ENCODE assay signal across 17 cellular contexts in genomic region chr21:43972850-43973633, GRCh38. TPM values are rescaled to one million over a fixed set of nuclear protein-coding genes. Genes with fewer than 3 reads are reported as not detected.
DNase-seq lines count a peak whose midpoint lies in the region; ATAC-seq, FAIRE-seq and TF ChIP-seq lines count a peak whose summit lies in the region.
"Had no signal": no experiment of that assay in that cellular context is flagged by ENCODE, and none has a peak within 500 bp of the region (broad histone marks: within the 10 kb centered on the region; RNA-seq: fewer than 3 reads in every experiment).

No MANE protein-coding gene starts in this region.

- intact Hi-C loops in Right ventricle myocardium inferior (cut with DNase I), result no loop called here
- intact Hi-C loops in left ventricle myocardium inferior (cut with micrococcal nuclease), result no loop called here
- intact Hi-C loops in K562 (cut with micrococcal nuclease), result no loop called here

- peak overlapping the region; percentile 6 for H3K4me2 ChIP-seq in K562 (ENCODE audit: insufficient read depth, low read length)
- H3K4me2 ChIP-seq: A549 had no signal

- no peak overlapping the region for H3K4me3 ChIP-seq in left ventricle myocardium inferior
- H3K4me3 ChIP-seq in K562, result no peak overlapping the region
- H3K4me3 ChIP-seq: A549, gastroesophageal sphincter, Peyer's patch had no signal

- H3K79me2 ChIP-seq in K562 (ENCODE audit: control insufficient read depth, insufficient read depth, low read length), result no peaks in the 10 kb centered on the region

- H3K9me3 Mint-ChIP-seq in nephron progenitor cell, result no peaks in the 10 kb centered on the region
- H3K9me3 Mint-ChIP-seq: activated CD4-positive, alpha-beta T cell treated with anti-CD3 and anti-CD28 coated beads, Interleukin-2, amount 10 ng/mL, durations not matched to agents 24 days and 14 days had no signal

- H4K20me1 ChIP-seq in K562 (replicated peaks; ENCODE audit: control insufficient read depth, insufficient read depth, low read length), result no peaks in the 10 kb centered on the region

- TF ChIP-seq CTCF in left ventricle myocardium inferior (IDR thresholded peaks at IDR 0.05; ENCODE audit: borderline replicate concordance) (no peak), K562 (IDR thresholded peaks at IDR 0.05 in 2 of 3, conservative IDR thresholded peaks at IDR 0.05 in 1 of 3; ENCODE audit: insufficient read depth in 2 of 3, low read depth in 1 of 3, low read length in 3 of 3) (no peak), nephron progenitor cell (IDR thresholded peaks at IDR 0.05) (no peak), GM10266 (IDR thresholded peaks at IDR 0.05; ENCODE audit: control insufficient read depth, insufficient read depth, low read depth, missing control alignments) (no peak)

- no peak for TF ChIP-seq EP300 in K562 (IDR thresholded peaks at IDR 0.05; ENCODE audit: low read length)

- no peak for TF ChIP-seq RAD21 in K562 (CRISPR knock-in tag; conservative IDR thresholded peaks at IDR 0.05 in 1 of 2, IDR thresholded peaks at IDR 0.05 in 1 of 2)

- POLR2A ChIA-PET in K562 (lab: Yijun Ruan, JAX), result interaction anchor here (0.6 to 1.5 kb wide), 14 partner anchors 9 to 324 kb away, joined by 3 to 5 read pairs (median 3); no protein-coding TSS in a partner anchor

- H3K36me3 ChIP-seq in left ventricle myocardium inferior (peaks cover 63% of the 10 kb centered on the region), K562 (ENCODE audit: control insufficient read depth, insufficient read depth, low read length) (peaks cover 52% of the 10 kb centered on the region; the same call in 2 of the 3 replicates)

- no peaks in the 10 kb centered on the region for H3K27me3 ChIP-seq in left ventricle myocardium inferior (ENCODE audit: low read depth)
- no peaks in the 10 kb centered on the region for H3K27me3 ChIP-seq in K562 (ENCODE audit: control insufficient read depth in 2 of 2, insufficient read depth in 2 of 2, low read length in 2 of 2)
- H3K27me3 ChIP-seq: gastroesophageal sphincter, Peyer's patch had no signal

- H3K27me3 Mint-ChIP-seq in nephron progenitor cell (ENCODE audit: low read depth, poor library complexity), result peaks cover 12% of the 10 kb centered on the region
- H3K27me3 Mint-ChIP-seq: activated CD4-positive, alpha-beta T cell treated with anti-CD3 and anti-CD28 coated beads, Interleukin-2, amount 10 ng/mL, durations not matched to agents 24 days and 14 days had no signal

- peak; percentile 72 for FAIRE-seq in K562 (lab: Jason Lieb, UNC)
- FAIRE-seq: A549 had no signal

- no peak for ATAC-seq in Right ventricle myocardium inferior
- peak; percentile 63 for ATAC-seq in K562
- ATAC-seq in GM18519 (IDR thresholded peaks at IDR 0.05; ENCODE audit: low FRiP score, unreplicated experiment), result no peak
- ATAC-seq: A549, gastroesophageal sphincter, left colon had no signal

- H3K27ac ChIP-seq in left ventricle myocardium inferior (replicated peaks) (no peak overlapping the region), K562 (ENCODE audit: extremely low read depth, low read depth, low read length) (peak overlapping the region; percentile 42; the same call in 2 of the 3 replicates), temporal lobe (ENCODE audit: low read depth, low read length) (peak overlapping the region; percentile 9)
- H3K27ac ChIP-seq: A549, gastroesophageal sphincter, Peyer's patch had no signal

- no TSS peak for BruUV-seq in K562 (replicated peaks; lab: Mats Ljungman, UMichigan)

- peak overlapping the region; percentile 30 to 40; a peak in 3 of 4 replicates for H3K9ac ChIP-seq in K562 (ENCODE audit: insufficient read depth in 1 of 2, low read depth in 2 of 2, low read length in 2 of 2)

- CTCF ChIA-PET in K562 (lab: Yijun Ruan, JAX; ENCODE audit: low intra/inter-chr PET ratio), result no interaction called here

- peak; percentile 75 for DNase-seq in Right ventricle myocardium inferior (ENCODE audit: missing footprints)
- DNase-seq in left ventricle myocardium inferior, result no peak
- peak; percentile 51 to 72 (median 60) for DNase-seq in K562 (ENCODE audit: extremely low read depth in 1 of 4, low spot score in 3 of 4)
- no peak for DNase-seq in nephron progenitor cell
- no peak for DNase-seq in GM19240 (ENCODE audit: insufficient read length, low spot score)
- no peak for DNase-seq in GM10266 (ENCODE audit: extremely low spot score)
- DNase-seq: activated CD4-positive, alpha-beta T cell treated with anti-CD3 and anti-CD28 coated beads, Interleukin-2, amount 10 ng/mL, durations not matched to agents 24 days and 14 days; left colon; MM.1S; NCI-H146; occipital lobe; Peyer's patch; SW 1271 had no signal

- 47% methylated on average over 26 of the region's 29 CpGs for WGBS in K562 (ENCODE audit: insufficient coverage, low coverage, missing lambda C conversion rate)

- H3K9me1 ChIP-seq in K562 (ENCODE audit: control insufficient read depth, insufficient read depth, low read length), result no peaks in the 10 kb centered on the region

- no peak overlapping the region for H2AFZ ChIP-seq in K562 (ENCODE audit: low read depth, low read length)

- peaks cover 29% of the 10 kb centered on the region for H3K4me1 Mint-ChIP-seq in nephron progenitor cell

- TF ChIP-seq POLR2A in K562 (conservative IDR thresholded peaks at IDR 0.05), result no peak

- H3K4me1 ChIP-seq in left ventricle myocardium inferior, result peaks cover 13% of the 10 kb centered on the region
- H3K4me1 ChIP-seq in K562 (replicated peaks in 1 of 2; ENCODE audit: control insufficient read depth in 2 of 2, insufficient read depth in 2 of 2, low read length in 2 of 2), result peaks cover 14 to 39% of the 10 kb centered on the region in 2 experiments; a peak in 4 of 5 replicates
- H3K4me1 ChIP-seq: A549 had no signal

- in situ Hi-C loops in K562 (cut with MboI), result no loop called here

- H3K9me3 ChIP-seq in left ventricle myocardium inferior (replicated peaks) (no peaks in the 10 kb centered on the region), K562 (replicated peaks; ENCODE audit: control insufficient read depth, insufficient read depth, low read depth, low read length) (no peaks in the 10 kb centered on the region)
- H3K9me3 ChIP-seq: A549, gastroesophageal sphincter, Peyer's patch had no signal

- H3K4me3 Mint-ChIP-seq in nephron progenitor cell, result no peak overlapping the region
- H3K4me3 Mint-ChIP-seq: activated CD4-positive, alpha-beta T cell treated with anti-CD3 and anti-CD28 coated beads, Interleukin-2, amount 10 ng/mL, durations not matched to agents 24 days and 14 days had no signal

- no peaks in the 10 kb centered on the region for H3K36me3 Mint-ChIP-seq in nephron progenitor cell (ENCODE audit: low read depth)

- peak overlapping the region; percentile 68 for H3K27ac Mint-ChIP-seq in nephron progenitor cell
- H3K27ac Mint-ChIP-seq: activated CD4-positive, alpha-beta T cell treated with anti-CD3 and anti-CD28 coated beads, Interleukin-2, amount 10 ng/mL, durations not matched to agents 24 days and 14 days had no signal

TF ChIP-seq in K562, 482 proteins besides CTCF, POLR2A, EP300 and RAD21 (continues in another document):
- TF ChIP-seq ZNF124 (CRISPR knock-in tag; IDR thresholded peaks at IDR 0.05) (no peak), PREB (CRISPR knock-in tag; IDR thresholded peaks at IDR 0.05) (no peak), CBFA2T3 (IDR thresholded peaks at IDR 0.05) (peak; percentile 79), DDX20 (tag; IDR thresholded peaks at IDR 0.05; ENCODE audit: low read depth) (no peak), ATF1 (CRISPR knock-in tag; IDR thresholded peaks at IDR 0.05) (no peak), ATF1 (tag; IDR thresholded peaks at IDR 0.05) (no peak)
- TF ChIP-seq, protein P1, sequence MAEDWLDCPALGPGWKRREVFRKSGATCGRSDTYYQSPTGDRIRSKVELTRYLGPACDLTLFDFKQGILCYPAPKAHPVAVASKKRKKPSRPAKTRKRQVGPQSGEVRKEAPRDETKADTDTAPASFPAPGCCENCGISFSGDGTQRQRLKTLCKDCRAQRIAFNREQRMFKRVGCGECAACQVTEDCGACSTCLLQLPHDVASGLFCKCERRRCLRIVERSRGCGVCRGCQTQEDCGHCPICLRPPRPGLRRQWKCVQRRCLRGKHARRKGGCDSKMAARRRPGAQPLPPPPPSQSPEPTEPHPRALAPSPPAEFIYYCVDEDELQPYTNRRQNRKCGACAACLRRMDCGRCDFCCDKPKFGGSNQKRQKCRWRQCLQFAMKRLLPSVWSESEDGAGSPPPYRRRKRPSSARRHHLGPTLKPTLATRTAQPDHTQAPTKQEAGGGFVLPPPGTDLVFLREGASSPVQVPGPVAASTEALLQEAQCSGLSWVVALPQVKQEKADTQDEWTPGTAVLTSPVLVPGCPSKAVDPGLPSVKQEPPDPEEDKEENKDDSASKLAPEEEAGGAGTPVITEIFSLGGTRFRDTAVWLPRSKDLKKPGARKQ (CRISPR knock-in tag; IDR thresholded peaks at IDR 0.05), result no peak

RNA-seq across cellular contexts. Expression of gene TRAPPC10, which starts 39.1 kb away (rescaled TPM):
- total RNA-seq in Right ventricle myocardium inferior, result 20.3 TPM
- 21.4 TPM for total RNA-seq in left ventricle myocardium inferior
- total RNA-seq in K562 (2011; cell fraction: chromatin; rRNA removed; ENCODE audit: low replicate concordance), result 206 and 248 TPM in 2 replicates
- total RNA-seq in K562 (2011; cell fraction: nucleolus; rRNA removed), result 84.7 and 101 TPM in 2 replicates
- total RNA-seq in K562 (2011; cell fraction: nucleoplasm; rRNA removed), result 136 and 156 TPM in 2 replicates
- 18.6 and 26.0 TPM in 2 replicates for total RNA-seq in K562 (2014; rRNA removed)
- 31.0 and 32.8 TPM in 2 replicates for total RNA-seq in K562 (2014; rRNA removed; fragmentation: Illumina TruSeq; extraction: Trizol)
- total RNA-seq in K562 (2015; rRNA removed; fragmentation: Illumina TruSeq; extraction: Trizol), result 27.3 and 30.0 TPM in 2 replicates
- 33.8 and 40.5 TPM in 2 replicates for total RNA-seq in K562 (2021)
- polyA plus RNA-seq in K562 (2011; rRNA removed), result 24.3 and 25.4 TPM in 2 replicates
- 15.0 and 18.0 TPM in 2 replicates for polyA plus RNA-seq in K562 (2011; cell fraction: cytosol; rRNA removed)
- polyA plus RNA-seq in K562 (2011; cell fraction: nucleus; rRNA removed), result 90.3 and 102 TPM in 2 replicates
- polyA plus RNA-seq in K562 (2012), result 22.2 and 26.6 TPM in 2 replicates
- polyA plus RNA-seq in K562 (2014; fragmentation: Illumina TruSeq; extraction: Trizol), result 27.5 and 28.9 TPM in 2 replicates
- 1 to 10 TPM; 1.1 to 1.3 TPM for polyA plus RNA-seq in K562 (2014; fragmentation: Nextera tagmentation; extraction: Ambion mirVana)
- 20.4 and 21.5 TPM in 2 replicates for polyA plus RNA-seq in K562 (2014; rRNA removed)
- 31.9 and 33.4 TPM in 2 replicates for polyA minus RNA-seq in K562 (2011; rRNA and poly(A)+ RNA removed)
- polyA minus RNA-seq in K562 (2011; cell fraction: cytosol; rRNA and poly(A)+ RNA removed), result 13.8 and 16.4 TPM in 2 replicates
- 27.6 and 38.5 TPM in 2 replicates for polyA minus RNA-seq in K562 (2011; cell fraction: nucleus; rRNA and poly(A)+ RNA removed)
- total RNA-seq in temporal lobe, result 16.2 TPM

Comparison
In these comparisons a context has a peak if more than half of its experiments do, and no peak if none do; other contexts are left out.
1. DNase-seq: peak in Right ventricle myocardium inferior (single experiment) and K562 (4 of 4); none in left ventricle myocardium inferior (single experiment), nephron progenitor cell (single experiment), GM19240 (single experiment) and GM10266 (single experiment).